ENCODE assay signal across 8 cellular contexts in the genomic region with DNA sequence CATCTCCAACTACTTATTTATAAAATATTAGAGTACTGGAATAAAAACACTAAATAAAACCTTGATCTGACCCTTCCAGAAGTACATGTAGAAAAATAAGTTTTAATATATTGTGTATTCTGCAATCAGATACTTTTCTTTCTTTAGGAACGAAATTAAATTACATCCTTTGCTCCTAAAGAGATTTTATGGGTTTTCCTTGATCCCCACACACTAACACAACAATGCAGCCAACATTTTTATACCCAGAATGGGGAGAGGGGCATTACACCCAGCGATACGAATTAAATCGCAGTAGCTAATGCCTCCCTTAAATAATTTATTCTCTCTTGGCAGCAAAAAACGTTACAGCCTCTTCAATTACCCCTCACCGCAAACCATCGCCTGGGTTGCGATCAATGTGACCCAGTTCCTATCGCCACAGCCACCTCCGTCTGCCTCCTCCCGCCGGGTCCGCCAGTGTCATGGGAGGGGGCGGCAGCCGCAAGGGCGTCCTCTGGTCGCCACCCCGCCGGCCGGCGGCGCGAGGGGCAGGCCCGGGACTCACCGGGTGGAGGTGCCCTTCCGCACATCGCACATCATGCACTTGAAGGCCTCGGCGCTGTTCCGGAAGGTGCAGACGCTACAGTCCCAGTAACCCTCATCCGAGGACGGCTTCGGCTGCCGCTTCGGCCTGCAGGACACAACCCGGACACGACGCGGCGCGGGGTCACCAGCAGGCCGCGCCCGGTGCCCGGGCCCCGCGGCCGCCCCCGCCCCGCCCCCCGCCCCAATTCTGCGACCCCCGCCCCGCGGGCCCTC. TPM values are rescaled to one million over a fixed set of nuclear protein-coding genes. Genes with fewer than 3 reads are reported as not detected.
DNase-seq lines count a peak whose midpoint lies in the region; ATAC-seq and TF ChIP-seq lines count a peak whose summit lies in the region.

No MANE protein-coding gene starts in this region.

- peak overlapping the region; percentile 56 for H3K27ac ChIP-seq in CD4-positive, alpha-beta T cell (ENCODE audit: low read depth, low read length)

- TF ChIP-seq CTCF in CD4-positive, alpha-beta T cell (IDR thresholded peaks at IDR 0.05): peak; percentile 56

- H3K27me3 ChIP-seq in CD4-positive, alpha-beta T cell (ENCODE audit: control insufficient read depth, insufficient read depth, low read length): no peaks in the 10 kb centered on the region

- DNase-seq in CD4-positive, alpha-beta T cell: peak; percentile 42 to 66 (median 54)
- DNase-seq in NCI-H82 (lab: John Stamatoyannopoulos, UW) (peak; percentile 86), lung microvascular endothelial cell (ENCODE audit: low read depth in 2 of 2) (peak; percentile 79 to 89)
- peak; percentile 81 for DNase-seq in activated CD8-positive, alpha-beta T cell treated with anti-CD3 and anti-CD28 coated beads, Interleukin-2, amount 10 ng/mL, durations not matched to agents 7 days and 5 days
- DNase-seq in effector CD8-positive, alpha-beta T cell (lab: John Stamatoyannopoulos, UW): peak; percentile 38
- peak; percentile 49 for DNase-seq in stimulated activated CD8-positive, alpha-beta memory T cell treated with anti-CD3 and anti-CD28 coated beads, Interleukin-12 subunit alpha, Interleukin-12 subunit beta, amount 100 ng/mL, for 1 hour (ENCODE audit: low read depth)

- H3K36me3 Mint-ChIP-seq in CD4-positive, alpha-beta T cell (ENCODE audit: low read depth): peaks cover 44% of the 10 kb centered on the region
- H3K36me3 Mint-ChIP-seq in activated CD8-positive, alpha-beta T cell treated with anti-CD3 and anti-CD28 coated beads, Interleukin-2, amount 10 ng/mL, durations not matched to agents 7 days and 5 days (ENCODE audit: low read depth): peaks cover 26% of the 10 kb centered on the region

- no peaks in the 10 kb centered on the region for H3K27me3 Mint-ChIP-seq in CD4-positive, alpha-beta T cell
- H3K27me3 Mint-ChIP-seq in activated CD8-positive, alpha-beta T cell treated with anti-CD3 and anti-CD28 coated beads, Interleukin-2, amount 10 ng/mL, durations not matched to agents 7 days and 5 days (ENCODE audit: low read depth): no peaks in the 10 kb centered on the region

- H3K4me1 Mint-ChIP-seq in CD4-positive, alpha-beta T cell (ENCODE audit: low read depth): peaks cover 55% of the 10 kb centered on the region
- peaks cover 38% of the 10 kb centered on the region for H3K4me1 Mint-ChIP-seq in activated CD8-positive, alpha-beta T cell treated with anti-CD3 and anti-CD28 coated beads, Interleukin-2, amount 10 ng/mL, durations not matched to agents 7 days and 5 days (ENCODE audit: low read depth)

- H3K9me3 Mint-ChIP-seq in CD4-positive, alpha-beta T cell: no peaks in the 10 kb centered on the region
- no peaks in the 10 kb centered on the region for H3K9me3 Mint-ChIP-seq in activated CD8-positive, alpha-beta T cell treated with anti-CD3 and anti-CD28 coated beads, Interleukin-2, amount 10 ng/mL, durations not matched to agents 7 days and 5 days (ENCODE audit: insufficient read depth)

- H3K9me3 ChIP-seq in CD4-positive, alpha-beta T cell (ENCODE audit: control insufficient read depth, low read length): no peaks in the 10 kb centered on the region

- peak; percentile 72 for ATAC-seq in CD4-positive, alpha-beta T cell (ENCODE audit: poor library complexity)
- peak; percentile 68 for ATAC-seq in GM19328 (IDR thresholded peaks at IDR 0.05; ENCODE audit: unreplicated experiment)
- peak; percentile 80 for ATAC-seq in HG03460 (IDR thresholded peaks at IDR 0.05; ENCODE audit: unreplicated experiment)
- ATAC-seq in activated CD8-positive, alpha-beta T cell treated with anti-CD3 and anti-CD28 coated beads, Interleukin-2, amount 10 ng/mL, durations not matched to agents 7 days and 5 days: peak; percentile 85

- POLR2A ChIA-PET in CD4-positive, alpha-beta T cell (lab: Charles Lee): interaction anchor here (0.6 to 1.5 kb wide), 4 partner anchors 48 to 139 kb away, joined by 3 to 10 read pairs (median 5); a partner anchor contains a TSS
- POLR2A ChIA-PET in activated CD8-positive, alpha-beta T cell treated with anti-CD3 and anti-CD28 coated beads, Interleukin-2, amount 10 ng/mL, durations not matched to agents 7 days and 5 days (lab: Charles Lee): no interaction called here

- intact Hi-C loops in CD4-positive, alpha-beta T cell (cut with DNase I, micrococcal nuclease): loop anchor here (1.0 to 2.0 kb wide), 2 partner anchors 90 to 95 kb away; a partner anchor contains a TSS

- CTCF ChIA-PET in CD4-positive, alpha-beta T cell (lab: Charles Lee): interaction anchor here (1.1 to 1.4 kb wide), 3 partner anchors 11 to 95 kb away, joined by 3 read pairs; a partner anchor contains a TSS
- CTCF ChIA-PET in activated CD8-positive, alpha-beta T cell treated with anti-CD3 and anti-CD28 coated beads, Interleukin-2, amount 10 ng/mL, durations not matched to agents 7 days and 5 days (lab: Charles Lee): interaction anchor here (1.1 to 1.5 kb wide), 4 partner anchors 17 to 135 kb away, joined by 3 to 4 read pairs (median 4); a partner anchor contains a TSS

- peak overlapping the region; percentile 91 for H3K4me3 Mint-ChIP-seq in CD4-positive, alpha-beta T cell
- peak overlapping the region; percentile 81 for H3K4me3 Mint-ChIP-seq in activated CD8-positive, alpha-beta T cell treated with anti-CD3 and anti-CD28 coated beads, Interleukin-2, amount 10 ng/mL, durations not matched to agents 7 days and 5 days

- H3K27ac Mint-ChIP-seq in CD4-positive, alpha-beta T cell: peak overlapping the region; percentile 93
- H3K27ac Mint-ChIP-seq in activated CD8-positive, alpha-beta T cell treated with anti-CD3 and anti-CD28 coated beads, Interleukin-2, amount 10 ng/mL, durations not matched to agents 7 days and 5 days: peak overlapping the region; percentile 84

RNA-seq across cellular contexts. Expression of a gene that starts 0.8 kb away (rescaled TPM):
- 10 to 100 TPM; 53.6 to 54.7 TPM for total RNA-seq in CD4-positive, alpha-beta T cell
- total RNA-seq in activated CD8-positive, alpha-beta T cell treated with anti-CD3 and anti-CD28 coated beads, Interleukin-2, amount 10 ng/mL, durations not matched to agents 7 days and 5 days: 10 to 100 TPM; 31.1 to 32.9 TPM
- 9.2 and 11.7 TPM in 2 replicates for total RNA-seq in lung microvascular endothelial cell

Comparison
In these comparisons a context has a peak if more than half of its experiments do, and no peak if none do; other contexts are left out.
1. Peak in every context shown above with its lines: DNase-seq, ATAC-seq and H3K27ac ChIP-seq.